In genomic region chrX:666762-667161, GRCh38 we compare ENCODE assay signal across 20 cellular contexts. TPM values are rescaled to one million over a fixed set of nuclear protein-coding genes. Genes with fewer than 3 reads are reported as not detected.
DNase-seq lines count a peak whose midpoint lies in the region; ATAC-seq and TF ChIP-seq lines count a peak whose summit lies in the region.
"Had no signal": no experiment of that assay in that cellular context is flagged by ENCODE, and none has a peak within 500 bp of the region (broad histone marks: within the 10 kb centered on the region; RNA-seq: fewer than 3 reads in every experiment).

No MANE protein-coding gene starts in this region.

- WGBS in aorta, 2 donors, result 34 to 42% methylated on average over 13 of the region's 13 CpGs

- peak overlapping the region; percentile 70 for H2AFZ ChIP-seq in osteoblast (ENCODE audit: low read length)

- H3K4me3 Mint-ChIP-seq in HFFc6 (peak overlapping the region; percentile 86), T-helper 17 cell (no peak overlapping the region)

- H3K27me3 Mint-ChIP-seq in HFFc6 (ENCODE audit: insufficient read depth), result peaks cover 11% of the 10 kb centered on the region
- H3K27me3 Mint-ChIP-seq in T-helper 17 cell, result peaks cover 4% of the 10 kb centered on the region

- intact Hi-C loops in aorta (cut with DNase I), result no loop called here

- H4K20me1 ChIP-seq in osteoblast (ENCODE audit: insufficient read depth, low read length), result no peaks in the 10 kb centered on the region

- H3K4me1 Mint-ChIP-seq in HFFc6 (ENCODE audit: low read depth) (peaks cover 31% of the 10 kb centered on the region), T-helper 17 cell (no peaks in the 10 kb centered on the region)

- H3K36me3 Mint-ChIP-seq in HFFc6 (ENCODE audit: low read depth) (peaks cover 21% of the 10 kb centered on the region), T-helper 17 cell (ENCODE audit: low read depth) (no peaks in the 10 kb centered on the region)

- no peaks in the 10 kb centered on the region for H3K27me3 ChIP-seq in osteoblast (ENCODE audit: insufficient read depth, low read length)
- H3K27me3 ChIP-seq in aorta (ENCODE audit: control insufficient read depth in 1 of 2, insufficient read depth in 2 of 2, low read length in 1 of 2), result no peaks in the 10 kb centered on the region
- H3K27me3 ChIP-seq: SJSA1 had no signal

- H3K4me3 ChIP-seq in osteoblast (ENCODE audit: insufficient read depth, low read length) (peak overlapping the region; percentile 13), aorta (ENCODE audit: low read length in 2 of 2) (no peak overlapping the region)
- H3K4me3 ChIP-seq: K562, SJSA1 had no signal

- H3K9me3 ChIP-seq in osteoblast (ENCODE audit: low read depth, low read length) (no peaks in the 10 kb centered on the region), T-helper 17 cell (ENCODE audit: control insufficient read depth, low read length, poor library complexity, severe bottlenecking) (no peaks in the 10 kb centered on the region), aorta (ENCODE audit: control insufficient read depth, low read length) (peaks cover 4% of the 10 kb centered on the region)

- H3K4me1 ChIP-seq in osteoblast (ENCODE audit: insufficient read depth, low read length) (peaks cover 6% of the 10 kb centered on the region), aorta (ENCODE audit: control insufficient read depth in 1 of 2, insufficient read depth in 2 of 2, low read length in 2 of 2) (no peaks in the 10 kb centered on the region)
- H3K4me1 ChIP-seq: SJSA1 had no signal

- no peak for ATAC-seq in T-helper 17 cell
- no peak for ATAC-seq in aorta (ENCODE audit: low FRiP score)
- ATAC-seq: K562 had no signal

- TF ChIP-seq CTCF in HFFc6 (IDR thresholded peaks at IDR 0.05), result no peak
- TF ChIP-seq CTCF in osteoblast (IDR thresholded peaks at IDR 0.05; ENCODE audit: extremely low read depth, low read depth, low read length), result no peak

- DNase-seq in A172 (ENCODE audit: low spot score) (peak; percentile 87), HFFc6 (peak; percentile 70), astrocyte of the hippocampus (ENCODE audit: low read depth, low spot score) (peak; percentile 2), osteoblast (ENCODE audit: insufficient read length, low spot score, missing footprints) (peak; percentile 44), germinal center (ENCODE audit: low spot score) (no peak), T-helper 17 cell (no peak), aorta (no peak)
- no peak for DNase-seq in stimulated activated CD4-positive, alpha-beta T cell treated with anti-CD3 and anti-CD28 coated beads, Interleukin-4, amount 100 ng/mL, for 24 hours
- DNase-seq: C1 segment of cervical spinal cord; DMS 273 treated with DMSO at 0.1 percent for 48 hours; NCI-H1092; NCI-H1694; NCI-H2107; NCI-H345; NCI-H526 treated with DMSO at 0.1 percent for 48 hours; NK-92 treated with Interleukin-12 subunit alpha and Interleukin-12 subunit beta, amount 100 ng/mL, for 24 hours had no signal

- H3K27ac Mint-ChIP-seq in HFFc6, result peak overlapping the region; percentile 91
- H3K27ac Mint-ChIP-seq in T-helper 17 cell, result no peak overlapping the region

- no peak overlapping the region for H3K27ac ChIP-seq in osteoblast (ENCODE audit: low read depth, low read length)
- no peak overlapping the region for H3K27ac ChIP-seq in aorta (ENCODE audit: low read depth in 1 of 2, low read length in 2 of 2)
- H3K27ac ChIP-seq: 22Rv1, SJSA1 had no signal

- no peaks in the 10 kb centered on the region for H3K79me2 ChIP-seq in osteoblast (ENCODE audit: insufficient read depth, low read length)

- no peaks in the 10 kb centered on the region for H3K36me3 ChIP-seq in osteoblast (ENCODE audit: insufficient read depth, low read length)
- H3K36me3 ChIP-seq in aorta (ENCODE audit: control insufficient read depth in 1 of 2, insufficient read depth in 2 of 2, low read length in 1 of 2), result no peaks in the 10 kb centered on the region
- H3K36me3 ChIP-seq: SJSA1 had no signal

- peak overlapping the region; percentile 62 for H3K4me2 ChIP-seq in osteoblast (ENCODE audit: insufficient read depth, low read length)

- H3K9me3 Mint-ChIP-seq in HFFc6, result no peaks in the 10 kb centered on the region

RNA-seq across cellular contexts. Expression of gene SHOX, which starts 36.2 kb away (rescaled TPM):
- not detected in 2 replicates for total RNA-seq in A172 (2014; rRNA removed; shearing (Covaris generic))
- 10 to 100 TPM; 27.1 to 41.8 (median 28.6) TPM for total RNA-seq in HFFc6 (2021; fragmentation: NEBNext Ultra II Directional; extraction: Animal tissue kit (Norgen Biotek cat#: 25700))
- total RNA-seq in osteoblast, result 11.8 and 13.4 TPM in 2 replicates
- not detected for total RNA-seq in T-helper 17 cell
- not detected for total RNA-seq in aorta
- under 1 TPM in 1 of 2 donors, not detected in 1; 0.13 TPM for polyA plus RNA-seq in aorta
- total RNA-seq: HT1080, K562, SJSA1 had no signal
- polyA plus RNA-seq: K562 had no signal

Comparison
In these comparisons a context has a peak if more than half of its experiments do, and no peak if none do; other contexts are left out.
1. DNase-seq: peak in A172 (single experiment), HFFc6 (single experiment), astrocyte of the hippocampus (single experiment) and osteoblast (single experiment); none in germinal center (single experiment), T-helper 17 cell (0 of 3), stimulated activated CD4-positive, alpha-beta T cell treated with anti-CD3 and anti-CD28 coated beads, Interleukin-4, amount 100 ng/mL, for 24 hours (single experiment) and aorta (0 of 2).
2. RNA of gene SHOX, which starts 36.2 kb away (total RNA-seq): 27.1 to 41.8 TPM in HFFc6 and 11.8 to 13.4 TPM in osteoblast; not detected in aorta, not detected in A172 and not detected in T-helper 17 cell; every median in the first group is over 10 times any median in the second.